In genomic region chr11:118194835-118195627, GRCh38 we compare ENCODE assay signal across 8 cellular contexts. TPM values are rescaled to one million over a fixed set of nuclear protein-coding genes. Genes with fewer than 3 reads are reported as not detected.
DNase-seq lines count a peak whose midpoint lies in the region; ATAC-seq and TF ChIP-seq lines count a peak whose summit lies in the region.

No MANE protein-coding gene starts in this region.

- peaks cover 15% of the 10 kb centered on the region for H3K4me1 ChIP-seq in mucosa of descending colon (ENCODE audit: low read depth)

- ATAC-seq in mucosa of descending colon (peak; percentile 98), HG02678 (IDR thresholded peaks at IDR 0.05; ENCODE audit: unreplicated experiment) (no peak), GM18873 (IDR thresholded peaks at IDR 0.05; ENCODE audit: low FRiP score, unreplicated experiment) (no peak)

- in situ Hi-C loops in KBM-7 (cut with MboI; ENCODE audit: low pct_unique_long_range_greater_than_20kb, low sequenced_read_pairs), result no loop called here

- DNase-seq in AG20443 (ENCODE audit: low spot score) (peak; percentile 89), NCI-H2107 (lab: John Stamatoyannopoulos, UW) (peak; percentile 65), epidermal melanocyte (ENCODE audit: insufficient read length, low spot score) (peak; percentile 71), mucosa of descending colon (peak; percentile 68 to 89 (median 81)), KBM-7 (no peak)
- no peak for DNase-seq in activated CD8-positive, alpha-beta memory T cell treated with anti-CD3 and anti-CD28 coated beads, Interleukin-2, amount 50 U/mL, for 4 hours

- H3K4me3 ChIP-seq in mucosa of descending colon, result no peak overlapping the region

- intact Hi-C loops in mucosa of descending colon (cut with DNase I, micrococcal nuclease), result loop anchor here (5.0 to 10.0 kb wide), 3 partner anchors 97 to 160 kb away; partner anchors contain the start of gene UBE4A (in 1 of the 2)

- TF ChIP-seq CTCF in mucosa of descending colon (IDR thresholded peaks at IDR 0.05), result no peak

- H3K9me3 ChIP-seq in mucosa of descending colon, result no peaks in the 10 kb centered on the region

- H3K36me3 ChIP-seq in mucosa of descending colon (ENCODE audit: low read depth), result no peaks in the 10 kb centered on the region

RNA-seq across cellular contexts. Expression of gene SCN2B, which starts 18.6 kb away (rescaled TPM):
- total RNA-seq in mucosa of descending colon, result 1 to 10 TPM in 1 of 3 donors, under 1 TPM in 2; 0.23 to 3.7 (median 0.34) TPM

RNA-seq across cellular contexts. Expression of gene JAML, which starts 29.8 kb away (rescaled TPM):
- total RNA-seq in mucosa of descending colon, result 10 to 100 TPM in 1 of 3 donors, 1 to 10 TPM in 2; 7.5 to 15.0 (median 7.7) TPM

RNA-seq across cellular contexts. Expression of gene SCN4B, which starts 42.4 kb away (rescaled TPM):
- total RNA-seq in mucosa of descending colon, result 1 to 10 TPM; 1.0 to 2.6 (median 1.2) TPM

RNA-seq across cellular contexts. Expression of gene MPZL3, which starts 57.1 kb away (rescaled TPM):
- total RNA-seq in mucosa of descending colon, result 10 to 100 TPM in 1 of 3 donors, 1 to 10 TPM in 2; 4.9 to 19.6 (median 9.0) TPM

Comparison
In these comparisons a context has a peak if more than half of its experiments do, and no peak if none do; other contexts are left out.
1. DNase-seq: peak in AG20443 (single experiment), NCI-H2107 (single experiment), epidermal melanocyte (single experiment) and mucosa of descending colon (3 of 3); none in KBM-7 (single experiment) and activated CD8-positive, alpha-beta memory T cell treated with anti-CD3 and anti-CD28 coated beads, Interleukin-2, amount 50 U/mL, for 4 hours (single experiment).